Comparison of ENCODE assay signal across 22 cellular contexts in genomic region chr1:238487931-238488330, GRCh38.
"Had no signal": no experiment of that assay in that cellular context is flagged by ENCODE, and none has a peak within 500 bp of the region (broad histone marks: within the 10 kb centered on the region; RNA-seq: fewer than 3 reads in every experiment).

No MANE protein-coding gene starts in this region.

- H3K36me3 Mint-ChIP-seq: activated naive CD4-positive, alpha-beta T cell treated with anti-CD3 and anti-CD28 coated beads, Interleukin-2, amount 50 U/mL, for 24 hours; naive B cell; stimulated activated naive B cell treated with anti-CD40 and anti-IgM and Interleukin-4, amounts not matched to agents 10 μg/mL and 1 μg/mL and 100 μg/mL, for 72 hours had no signal

- DNase-seq: activated CD4-positive, alpha-beta T cell treated with anti-CD3 and anti-CD28 coated beads for 1 hour; activated gamma-delta T cell treated with Interleukin-2 at 50 U/mL for 16 hours; activated T-cell treated with anti-CD3 and anti-CD28 coated beads, Interleukin-2, amount 50 U/mL, for 1 hour; adrenal gland; esophagus squamous epithelium; foreskin fibroblast; heart right ventricle; kidney; lower lobe of right lung; naive B cell; nucleus accumbens; stimulated activated CD4-positive, alpha-beta T cell treated with anti-CD3 and anti-CD28 coated beads, Interleukin-2, amount 100 ng/mL, for 48 hours; stimulated activated CD8-positive, alpha-beta memory T cell treated with anti-CD3 and anti-CD28 coated beads, Interleukin-4, amount 100 ng/mL, for 48 hours; stimulated activated naive B cell treated with anti-CD40 and anti-IgM and Interleukin-4, amounts not matched to agents 10 μg/mL and 1 μg/mL and 100 μg/mL, for 72 hours; T-helper 9 cell; testis; uterus had no signal

- H3K27me3 Mint-ChIP-seq: activated naive CD4-positive, alpha-beta T cell treated with anti-CD3 and anti-CD28 coated beads, Interleukin-2, amount 50 U/mL, for 24 hours; naive B cell; stimulated activated naive B cell treated with anti-CD40 and anti-IgM and Interleukin-4, amounts not matched to agents 10 μg/mL and 1 μg/mL and 100 μg/mL, for 72 hours had no signal

- FAIRE-seq: bronchial epithelial cell, kidney had no signal

- H3K9me3 Mint-ChIP-seq: stimulated activated naive B cell treated with anti-CD40 and anti-IgM and Interleukin-4, amounts not matched to agents 10 μg/mL and 1 μg/mL and 100 μg/mL, for 72 hours had no signal

- H3K4me1 Mint-ChIP-seq: activated naive CD4-positive, alpha-beta T cell treated with anti-CD3 and anti-CD28 coated beads, Interleukin-2, amount 50 U/mL, for 24 hours; naive B cell; stimulated activated naive B cell treated with anti-CD40 and anti-IgM and Interleukin-4, amounts not matched to agents 10 μg/mL and 1 μg/mL and 100 μg/mL, for 72 hours had no signal

- H3K9me3 ChIP-seq: adrenal gland, esophagus squamous epithelium, heart right ventricle, lower lobe of right lung, testis, uterus had no signal

- H3K4me1 ChIP-seq: adrenal gland, esophagus squamous epithelium, heart right ventricle, lower lobe of right lung, testis, uterus had no signal

- H3K36me3 ChIP-seq: adrenal gland, esophagus squamous epithelium, heart right ventricle, lower lobe of right lung, uterus had no signal

- ATAC-seq: heart right ventricle; left lobe of liver; lower lobe of right lung; sciatic nerve; stimulated activated naive B cell treated with anti-CD40 and anti-IgM and Interleukin-4, amounts not matched to agents 10 μg/mL and 1 μg/mL and 100 μg/mL, for 72 hours had no signal

- H3K27ac Mint-ChIP-seq: naive B cell; stimulated activated naive B cell treated with anti-CD40 and anti-IgM and Interleukin-4, amounts not matched to agents 10 μg/mL and 1 μg/mL and 100 μg/mL, for 72 hours had no signal

- H3K4me3 Mint-ChIP-seq: activated naive CD4-positive, alpha-beta T cell treated with anti-CD3 and anti-CD28 coated beads, Interleukin-2, amount 50 U/mL, for 24 hours; naive B cell; stimulated activated naive B cell treated with anti-CD40 and anti-IgM and Interleukin-4, amounts not matched to agents 10 μg/mL and 1 μg/mL and 100 μg/mL, for 72 hours had no signal

- H3K27ac ChIP-seq: adrenal gland, coronary artery, esophagus squamous epithelium, heart right ventricle, lower lobe of right lung, testis, uterus had no signal

- H3K4me3 ChIP-seq: adrenal gland, coronary artery, esophagus squamous epithelium, heart right ventricle, lower lobe of right lung, testis, uterus had no signal

- H3K27me3 ChIP-seq: adrenal gland, esophagus squamous epithelium, heart right ventricle, testis, uterus had no signal
